Comparison of ENCODE assay signal across 15 cellular contexts in the genomic region with DNA sequence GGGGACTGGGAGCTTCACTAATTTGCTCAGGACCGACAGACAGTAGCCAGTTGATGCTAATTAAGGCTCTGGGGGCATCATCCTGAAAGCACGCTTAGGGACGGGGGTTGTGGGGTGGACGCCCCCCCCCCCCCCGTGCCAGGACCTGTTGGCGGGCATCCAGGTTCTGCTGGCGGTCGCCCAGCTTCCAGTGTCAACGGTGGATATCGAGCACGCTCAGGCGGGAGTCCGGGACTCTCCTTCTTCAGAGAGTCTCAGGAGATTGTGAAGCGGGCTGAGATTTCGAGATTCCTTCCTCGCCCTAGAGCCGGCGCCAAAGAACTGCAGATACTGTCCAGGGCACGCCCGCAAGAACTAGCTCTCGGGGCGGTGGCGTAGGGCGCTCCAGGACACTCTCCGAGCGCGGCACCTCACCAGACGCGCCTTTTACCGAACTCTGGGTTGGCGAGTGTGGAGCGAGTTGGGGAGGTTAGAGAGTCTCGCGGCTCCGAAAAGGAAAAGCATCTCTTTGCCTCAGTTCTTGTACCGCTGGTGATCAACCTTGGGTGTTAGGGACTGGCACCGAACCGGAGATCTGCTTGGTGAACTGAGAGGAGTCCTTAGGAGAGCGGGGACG. TPM values are rescaled to one million over a fixed set of nuclear protein-coding genes. Genes with fewer than 3 reads are reported as not detected.
DNase-seq lines count a peak whose midpoint lies in the region; ATAC-seq, FAIRE-seq and TF ChIP-seq lines count a peak whose summit lies in the region.
"Had no signal": no experiment of that assay in that cellular context is flagged by ENCODE, and none has a peak within 500 bp of the region (broad histone marks: within the 10 kb centered on the region; RNA-seq: fewer than 3 reads in every experiment).

No MANE protein-coding gene starts in this region.

- H3K9me3 Mint-ChIP-seq in astrocyte (ENCODE audit: unreplicated experiment): peaks cover 12% of the 10 kb centered on the region

- H3K4me1 Mint-ChIP-seq in astrocyte (ENCODE audit: low read depth, unreplicated experiment): peaks cover 3% of the 10 kb centered on the region

- no peak for FAIRE-seq in astrocyte (lab: Jason Lieb, UNC)
- FAIRE-seq: GM12891, RCC 7860 had no signal

- H4K20me1 ChIP-seq in astrocyte (ENCODE audit: insufficient read depth, low read length): peaks cover 5% of the 10 kb centered on the region

- TF ChIP-seq CTCF in GM10266 (IDR thresholded peaks at IDR 0.05; ENCODE audit: control insufficient read depth, insufficient read depth, low read depth, missing control alignments) (no peak), astrocyte (IDR thresholded peaks at IDR 0.05; ENCODE audit: insufficient read depth, low read depth, low read length) (no peak), mucosa of descending colon (IDR thresholded peaks at IDR 0.05) (no peak), lower leg skin (IDR thresholded peaks at IDR 0.05) (no peak)

- no peak overlapping the region for H3K27ac Mint-ChIP-seq in astrocyte (ENCODE audit: unreplicated experiment)

- WGBS in lower leg skin, 2 donors: 1 to 2% methylated on average over 38 to 39 of the region's 40 CpGs

- peaks cover 89% of the 10 kb centered on the region for H3K27me3 Mint-ChIP-seq in astrocyte (ENCODE audit: low read depth, unreplicated experiment)

- ATAC-seq in mucosa of descending colon (peak; percentile 14), HG03521 (IDR thresholded peaks at IDR 0.05; ENCODE audit: unreplicated experiment) (no peak), left colon (no peak), HG03135 (IDR thresholded peaks at IDR 0.05; ENCODE audit: unreplicated experiment) (no peak)
- ATAC-seq: gastrocnemius medialis, lower lobe of right lung, upper lobe of right lung had no signal

- peaks cover 3% of the 10 kb centered on the region for H3K4me1 ChIP-seq in astrocyte (ENCODE audit: insufficient read depth, low read length)
- peaks cover 6% of the 10 kb centered on the region for H3K4me1 ChIP-seq in mucosa of descending colon (ENCODE audit: low read depth)

- H3K36me3 ChIP-seq in astrocyte (ENCODE audit: insufficient read depth, low read length) (no peaks in the 10 kb centered on the region), mucosa of descending colon (ENCODE audit: low read depth) (no peaks in the 10 kb centered on the region)
- H3K36me3 ChIP-seq: gastrocnemius medialis, lower lobe of right lung, upper lobe of right lung had no signal

- peak overlapping the region; percentile 40 for H3K4me3 Mint-ChIP-seq in astrocyte (ENCODE audit: unreplicated experiment)

- intact Hi-C loops in mucosa of descending colon (cut with DNase I, micrococcal nuclease): no loop called here
- intact Hi-C loops in left colon (cut with DNase I, micrococcal nuclease): no loop called here
- intact Hi-C loops in lower leg skin (cut with DNase I; ENCODE audit: low total_unique reads): no loop called here

- H3K9ac ChIP-seq in astrocyte (ENCODE audit: low read length): no peak overlapping the region

- no peak overlapping the region for H2AFZ ChIP-seq in astrocyte (ENCODE audit: low read depth, low read length)

- H3K79me2 ChIP-seq in astrocyte (ENCODE audit: insufficient read depth, low read length): no peaks in the 10 kb centered on the region

- DNase-seq in AG08396 (ENCODE audit: low spot score) (peak; percentile 29), GM10266 (ENCODE audit: extremely low spot score) (peak; percentile 19), astrocyte (ENCODE audit: low read depth) (no peak), mucosa of descending colon (no peak), left colon (no peak), lower leg skin (ENCODE audit: low spot score in 2 of 2) (no peak)
- DNase-seq: activated effector memory CD4-positive, alpha-beta T cell treated with anti-CD3 and anti-CD28 coated beads, Interleukin-2, amount 50 U/mL, for 16 hours; gastrocnemius medialis; lower lobe of right lung; NCI-H1694 treated with DMSO at 0.1 percent for 48 hours; upper lobe of right lung had no signal

- peaks cover 7% of the 10 kb centered on the region for H3K9me3 ChIP-seq in astrocyte (ENCODE audit: insufficient read depth, low read depth, low read length)
- no peaks in the 10 kb centered on the region for H3K9me3 ChIP-seq in mucosa of descending colon
- H3K9me3 ChIP-seq: gastrocnemius medialis, lower lobe of right lung, upper lobe of right lung had no signal

- H3K27me3 ChIP-seq in astrocyte (ENCODE audit: insufficient read depth, low read length): peaks cover 96% of the 10 kb centered on the region

- TF ChIP-seq POLR2A in lower leg skin (IDR thresholded peaks at IDR 0.05): no peak

- no peak overlapping the region for H3K27ac ChIP-seq in astrocyte (ENCODE audit: low read depth, low read length)
- H3K27ac ChIP-seq: gastrocnemius medialis, lower lobe of right lung, upper lobe of right lung had no signal

- H3K36me3 Mint-ChIP-seq in astrocyte (ENCODE audit: low read depth, unreplicated experiment): no peaks in the 10 kb centered on the region

- H3K4me2 ChIP-seq in astrocyte (ENCODE audit: low read length): peak overlapping the region; percentile 15

- no peak overlapping the region for H3K4me3 ChIP-seq in astrocyte (ENCODE audit: insufficient read depth, low read depth, low read length)
- H3K4me3 ChIP-seq in mucosa of descending colon: no peak overlapping the region
- no peak overlapping the region for H3K4me3 ChIP-seq in lower leg skin (ENCODE audit: low read depth, poor library complexity, severe bottlenecking)
- H3K4me3 ChIP-seq: lower lobe of right lung, upper lobe of right lung had no signal

RNA-seq across cellular contexts. Expression of a gene that starts 5.6 kb away (rescaled TPM):
- total RNA-seq in astrocyte (not detected in 2 replicates), mucosa of descending colon (not detected), left colon (not detected), lower leg skin (under 1 TPM in 2 of 4 donors, not detected in 2; 0.07 to 0.38 TPM)
- total RNA-seq: gastrocnemius medialis, lower lobe of right lung, upper lobe of right lung had no signal

RNA-seq across cellular contexts. Expression of a gene that starts 47.7 kb away (rescaled TPM):
- total RNA-seq in astrocyte: not detected in 2 replicates
- total RNA-seq in mucosa of descending colon: 1 to 10 TPM in 1 of 3 donors, not detected in 2; 1.4 TPM
- total RNA-seq in left colon: under 1 TPM in 1 of 2 donors, not detected in 1; 0.81 TPM
- total RNA-seq in lower leg skin: not detected
- total RNA-seq: gastrocnemius medialis, upper lobe of right lung had no signal

RNA-seq across cellular contexts. Expression of a gene that starts 50.8 kb away (rescaled TPM):
- total RNA-seq in astrocyte (not detected in 2 replicates), mucosa of descending colon (not detected), left colon (not detected), lower leg skin (not detected)
- total RNA-seq: gastrocnemius medialis, lower lobe of right lung, upper lobe of right lung had no signal

Comparison
In these comparisons a context has a peak if more than half of its experiments do, and no peak if none do; other contexts are left out.
1. DNase-seq: peak in AG08396 (single experiment) and GM10266 (single experiment); none in astrocyte (single experiment), mucosa of descending colon (0 of 3), left colon (0 of 2) and lower leg skin (0 of 2).